ENCODE assay signal across 9 cellular contexts in the genomic region with DNA sequence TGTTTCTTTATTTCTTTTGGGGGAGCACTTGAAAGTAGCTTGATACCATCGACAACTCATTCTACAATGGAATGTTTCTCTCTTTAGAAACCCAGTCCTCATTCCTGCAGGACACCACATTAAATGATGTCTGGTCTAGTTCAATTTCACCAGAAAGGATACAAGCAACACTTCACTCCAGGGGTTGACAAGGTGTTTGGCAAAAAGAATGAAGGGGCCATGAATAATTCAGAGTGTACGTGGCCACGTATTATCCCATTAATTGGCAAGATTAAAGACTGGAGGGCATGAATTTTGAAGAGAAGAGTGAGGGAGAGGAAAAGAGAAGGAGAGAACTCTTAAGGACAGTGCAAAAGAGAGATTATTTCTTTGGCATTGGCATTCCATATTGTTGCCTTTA. TPM values are rescaled to one million over a fixed set of nuclear protein-coding genes. Genes with fewer than 3 reads are reported as not detected.
"Had no signal": no experiment of that assay in that cellular context is flagged by ENCODE, and none has a peak within 500 bp of the region (broad histone marks: within the 10 kb centered on the region; RNA-seq: fewer than 3 reads in every experiment).

No MANE protein-coding gene starts in this region.

- H3K4me2 ChIP-seq: GM23338 had no signal

- FAIRE-seq: H1, H54, HTR-8/SVneo, K562 had no signal

- DNase-seq: H9, HCEC 1CT, IMR-90 had no signal

- H3K4me3 Mint-ChIP-seq: GM23338, H9 had no signal

- H3K27ac Mint-ChIP-seq: GM23338, H9 had no signal

- H3K4me3 ChIP-seq: GM23338, K562 had no signal

- ATAC-seq: GM23338, K562 had no signal

RNA-seq across cellular contexts. Expression of a gene that starts 0.7 kb away (rescaled TPM):
- total RNA-seq: GM23338, H1, H9, HT-29, IMR-90, K562 had no signal
- polyA plus RNA-seq: GM23338, H1, K562 had no signal

RNA-seq across cellular contexts. Expression of a gene that starts 36.5 kb away (rescaled TPM):
- total RNA-seq: HT-29, K562 had no signal
